ENCODE assay signal across 11 cellular contexts in genomic region chr2:119283873-119284331, GRCh38.
DNase-seq lines count a peak whose midpoint lies in the region; ATAC-seq and TF ChIP-seq lines count a peak whose summit lies in the region.
"Had no signal": no experiment of that assay in that cellular context is flagged by ENCODE, and none has a peak within 500 bp of the region (broad histone marks: within the 10 kb centered on the region; RNA-seq: fewer than 3 reads in every experiment).

No MANE protein-coding gene starts in this region.

- H3K27ac ChIP-seq in endodermal cell (ENCODE audit: low read depth, low read length) = no peak overlapping the region

- H3K9me3 ChIP-seq in endodermal cell (ENCODE audit: control insufficient read depth, low read length) (no peaks in the 10 kb centered on the region), mucosa of descending colon (no peaks in the 10 kb centered on the region)

- peak; percentile 97 for DNase-seq in AG20443 (ENCODE audit: low spot score)
- DNase-seq in NCI-H2029 (lab: John Stamatoyannopoulos, UW) = peak; percentile 28
- peak; percentile 31 for DNase-seq in endodermal cell
- DNase-seq in mucosa of descending colon = peak; percentile 32 to 58 (median 36)
- no peak for DNase-seq in WTC11 (ENCODE audit: low spot score)
- no peak for DNase-seq in GM19240 (ENCODE audit: insufficient read length, low spot score)
- DNase-seq: DMS153; effector CD8-positive, alpha-beta T cell had no signal

- H3K4me3 Mint-ChIP-seq in endodermal cell = no peak overlapping the region
- no peak overlapping the region for H3K4me3 Mint-ChIP-seq in WTC11
- H3K4me3 Mint-ChIP-seq: T-helper 1 cell treated with Interleukin-12 subunit alpha and Interleukin-12 subunit beta and Interleukin-4 antibody, amounts not matched to agents 30 μg/mL and 1 μg/mL, for 36 hours had no signal

- H3K9me3 Mint-ChIP-seq in endodermal cell (no peaks in the 10 kb centered on the region), WTC11 (no peaks in the 10 kb centered on the region)
- H3K9me3 Mint-ChIP-seq: T-helper 1 cell treated with Interleukin-12 subunit alpha and Interleukin-12 subunit beta and Interleukin-4 antibody, amounts not matched to agents 30 μg/mL and 1 μg/mL, for 36 hours had no signal

- no peaks in the 10 kb centered on the region for H3K27me3 ChIP-seq in endodermal cell (ENCODE audit: control insufficient read depth, insufficient read depth, low read length, poor library complexity, severe bottlenecking)

- TF ChIP-seq POLR2A in GM18505 (IDR thresholded peaks at IDR 0.05; ENCODE audit: borderline replicate concordance, extremely low read depth, insufficient read depth, insufficient read length) = no peak

- H3K36me3 ChIP-seq in endodermal cell (ENCODE audit: control insufficient read depth, insufficient read depth, low read length) = no peaks in the 10 kb centered on the region
- H3K36me3 ChIP-seq in mucosa of descending colon (ENCODE audit: low read depth) = no peaks in the 10 kb centered on the region

- H3K27me3 Mint-ChIP-seq in endodermal cell (ENCODE audit: insufficient read depth) (no peaks in the 10 kb centered on the region), WTC11 (ENCODE audit: low read depth) (no peaks in the 10 kb centered on the region; the same call in 1 of the 2 replicates)

- TF ChIP-seq CTCF in endodermal cell (conservative IDR thresholded peaks at IDR 0.05) (no peak), mucosa of descending colon (IDR thresholded peaks at IDR 0.05) (no peak), WTC11 (IDR thresholded peaks at IDR 0.05) (no peak)

- CTCF ChIA-PET in WTC11 (lab: Charles Lee) = interaction anchor here (1.2 kb wide), 1 partner anchor 9 kb away, joined by 3 read pairs; no protein-coding TSS in a partner anchor

- intact Hi-C loops in mucosa of descending colon (cut with DNase I, micrococcal nuclease) = no loop called here

- no peaks in the 10 kb centered on the region for H3K36me3 Mint-ChIP-seq in endodermal cell (ENCODE audit: low read depth)
- no peaks in the 10 kb centered on the region for H3K36me3 Mint-ChIP-seq in WTC11

- no peaks in the 10 kb centered on the region for H3K4me1 Mint-ChIP-seq in endodermal cell
- no peaks in the 10 kb centered on the region for H3K4me1 Mint-ChIP-seq in WTC11

- ATAC-seq in mucosa of descending colon (peak; percentile 55), HG02588 (IDR thresholded peaks at IDR 0.05; ENCODE audit: unreplicated experiment) (no peak), GM18505 (IDR thresholded peaks at IDR 0.05; ENCODE audit: unreplicated experiment) (no peak), WTC11 (no peak)

- 89 to 100% methylated on average over 5 to 10 of the region's 10 CpGs for WGBS in endodermal cell (ENCODE audit: insufficient coverage in 1 of 2, insufficient read length in 1 of 2), 2 experiments

- POLR2A ChIA-PET in WTC11 (lab: Charles Lee) = no interaction called here

- no peak overlapping the region for H3K9ac ChIP-seq in endodermal cell (ENCODE audit: extremely low read depth, low read length, poor library complexity, severe bottlenecking)

- no peaks in the 10 kb centered on the region for H3K4me1 ChIP-seq in endodermal cell (ENCODE audit: control insufficient read depth, insufficient read depth, low read length)
- H3K4me1 ChIP-seq in mucosa of descending colon (ENCODE audit: low read depth) = no peaks in the 10 kb centered on the region

- H3K4me3 ChIP-seq in endodermal cell (ENCODE audit: low read length) (no peak overlapping the region), mucosa of descending colon (no peak overlapping the region)

- no peak overlapping the region for H3K27ac Mint-ChIP-seq in endodermal cell
- no peak overlapping the region for H3K27ac Mint-ChIP-seq in WTC11
- H3K27ac Mint-ChIP-seq: T-helper 1 cell treated with Interleukin-12 subunit alpha and Interleukin-12 subunit beta and Interleukin-4 antibody, amounts not matched to agents 30 μg/mL and 1 μg/mL, for 36 hours had no signal

TF ChIP-seq in WTC11, 78 proteins besides CTCF, POLR2A, EP300 and RAD21:
- no peak for TF ChIP-seq ZNF532 (CRISPR knock-in tag; IDR thresholded peaks at IDR 0.05; ENCODE audit: borderline replicate concordance)
- no peak for TF ChIP-seq STAT6 (CRISPR knock-in tag; conservative IDR thresholded peaks at IDR 0.05; ENCODE audit: low read depth)
- no peak for TF ChIP-seq GABPB1 (CRISPR knock-in tag; IDR thresholded peaks at IDR 0.05)
- TF ChIP-seq FOXP4 (CRISPR knock-in tag; IDR thresholded peaks at IDR 0.05) = no peak
- no peak for TF ChIP-seq SP1 (CRISPR knock-in tag; conservative IDR thresholded peaks at IDR 0.05)
- no peak for TF ChIP-seq NR3C1 (CRISPR knock-in tag; conservative IDR thresholded peaks at IDR 0.05; ENCODE audit: low read depth)
- no peak for TF ChIP-seq ZBTB21 (CRISPR knock-in tag; IDR thresholded peaks at IDR 0.05; ENCODE audit: borderline replicate concordance)

Comparison
In these comparisons a context has a peak if more than half of its experiments do, and no peak if none do; other contexts are left out.
1. DNase-seq: peak in AG20443 (single experiment), NCI-H2029 (single experiment), endodermal cell (single experiment) and mucosa of descending colon (3 of 3); none in WTC11 (single experiment) and GM19240 (single experiment).